In genomic region chr17:77859035-77859360, GRCh38 we compare ENCODE assay signal across 22 cellular contexts.
"Had no signal": no experiment of that assay in that cellular context is flagged by ENCODE, and none has a peak within 500 bp of the region (broad histone marks: within the 10 kb centered on the region; RNA-seq: fewer than 3 reads in every experiment).

No MANE protein-coding gene starts in this region.

- ATAC-seq: heart left ventricle; lower lobe of right lung; natural killer cell; pancreas; stimulated activated effector memory CD8-positive, alpha-beta T cell treated with anti-CD3 and anti-CD28 coated beads, Interleukin-12 subunit alpha, Interleukin-12 subunit beta, amount 100 ng/mL, for 72 hours; stimulated activated naive CD8-positive, alpha-beta T cell treated with anti-CD3 and anti-CD28 coated beads, Interleukin-15, Interleukin-2, amounts not matched to agents 100 U/mL and 50 U/mL, for 24 hours had no signal

- H3K4me3 ChIP-seq: colonic mucosa, heart left ventricle, lower lobe of right lung, pancreas, prostate gland, sigmoid colon, skin epidermis, tibial artery, upper lobe of left lung, vagina had no signal

- H3K4me1 ChIP-seq: pancreas, prostate gland, sigmoid colon had no signal

- H3K9me3 ChIP-seq: colonic mucosa, heart left ventricle, lower lobe of right lung, pancreas, prostate gland, sigmoid colon, tibial artery, upper lobe of left lung, vagina had no signal

- H3K27ac ChIP-seq: colonic mucosa, heart left ventricle, lower lobe of right lung, pancreas, prostate gland, sigmoid colon, tibial artery, upper lobe of left lung, vagina had no signal

- H3K36me3 ChIP-seq: colonic mucosa, heart left ventricle, lower lobe of right lung, pancreas, prostate gland, sigmoid colon, tibial artery, upper lobe of left lung, vagina had no signal

- H3K27me3 ChIP-seq: colonic mucosa, heart left ventricle, pancreas, sigmoid colon, upper lobe of left lung, vagina had no signal

- DNase-seq: cerebellar nuclear complex; colonic mucosa; effector CD4-positive, alpha-beta T cell; endodermal cell; erythroblast; foreskin melanocyte; kidney glomerular epithelial cell; lower lobe of right lung; natural killer cell; nucleus accumbens; sigmoid colon; stimulated activated CD4-positive, alpha-beta T cell treated with anti-CD3 and anti-CD28 coated beads, Interleukin-4, amount 100 ng/mL, for 1 hour; stimulated activated CD8-positive, alpha-beta memory T cell treated with anti-CD3 and anti-CD28 coated beads, Interleukin-4, amount 100 ng/mL, for 48 hours; stimulated activated naive CD8-positive, alpha-beta T cell treated with anti-CD3 and anti-CD28 coated beads, Interleukin-15, Interleukin-2, amounts not matched to agents 100 U/mL and 50 U/mL, for 24 hours; upper lobe of left lung had no signal
